Comparison of ENCODE assay signal across 9 cellular contexts in genomic region chr7:38664972-38665371, GRCh38.
"Had no signal": no experiment of that assay in that cellular context is flagged by ENCODE, and none has a peak within 500 bp of the region (broad histone marks: within the 10 kb centered on the region; RNA-seq: fewer than 3 reads in every experiment).

No MANE protein-coding gene starts in this region.

- ATAC-seq: GM23338, HCT116 had no signal

- DNase-seq: GM23248, GOT3, H7, H9, HCEC 1CT, HFFc6 had no signal

- H2AFZ ChIP-seq: GM23248, GM23338 had no signal

- H3K9ac ChIP-seq: GM23248 had no signal

- H3K4me2 ChIP-seq: GM23338 had no signal

- H3K36me3 ChIP-seq: HAP-1 had no signal

- H3K4me1 Mint-ChIP-seq: H9 had no signal

- H3K4me3 Mint-ChIP-seq: GM23338, H9, HFFc6 had no signal

- H3K4me3 ChIP-seq: GM23248, GM23338, HAP-1 had no signal

- H3K9me3 Mint-ChIP-seq: GM23338, H9, HFFc6 had no signal

- H3K27ac ChIP-seq: GM23248 had no signal

- H3K9me3 ChIP-seq: HAP-1 had no signal

- H3K27ac Mint-ChIP-seq: GM23338, H9, HFFc6 had no signal

- H3K4me1 ChIP-seq: HAP-1 had no signal
